In the genomic region with DNA sequence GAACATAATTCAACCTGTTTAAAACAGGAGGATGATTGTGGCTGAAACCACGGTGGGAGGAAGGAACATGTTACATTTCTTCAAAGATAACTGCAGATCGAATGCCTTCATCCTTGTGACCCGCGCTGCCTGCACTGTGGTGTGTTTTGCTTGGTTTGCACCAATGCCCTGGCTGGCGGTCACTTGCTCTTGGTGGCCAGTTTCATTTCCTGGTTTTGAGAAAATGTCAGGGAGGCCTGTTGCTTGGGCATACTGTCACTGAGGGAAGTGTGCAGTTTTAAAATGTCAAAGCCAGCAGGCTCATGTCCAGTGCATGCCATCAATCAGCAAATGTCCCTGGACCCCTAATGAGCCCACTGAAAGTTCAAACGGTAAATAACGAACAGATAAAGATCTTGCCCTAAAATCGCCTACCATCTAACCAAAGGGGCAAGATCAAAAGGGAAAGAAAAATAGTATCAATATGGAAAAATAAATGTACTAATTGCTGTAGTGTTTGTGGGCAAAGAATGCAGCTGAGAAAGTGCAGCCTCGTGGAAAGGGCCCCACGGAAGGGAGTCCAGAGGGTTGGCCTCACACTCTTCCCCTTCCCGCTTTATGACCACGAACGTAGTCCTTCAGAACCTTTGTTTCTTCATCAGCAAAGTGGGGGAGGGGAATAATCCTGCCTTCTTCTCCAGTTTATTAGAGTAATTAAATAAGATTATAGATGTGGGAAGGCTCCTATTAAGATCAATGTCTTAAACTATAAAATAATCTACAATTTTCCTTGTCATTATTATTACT, we compare ENCODE assay signal across 8 cellular contexts. TPM values are rescaled to one million over a fixed set of nuclear protein-coding genes. Genes with fewer than 3 reads are reported as not detected.
A peak's percentile ranks its signal among the peaks of the same experiment; 100 is the strongest.
DNase-seq lines count a peak whose midpoint lies in the region; ATAC-seq and TF ChIP-seq lines count a peak whose summit lies in the region.

No MANE protein-coding gene starts in this region.

- H3K27me3 Mint-ChIP-seq in T-helper 17 cell, result no peaks in the 10 kb centered on the region

- no peak overlapping the region for H3K4me2 ChIP-seq in SK-N-SH

- H3K4me1 Mint-ChIP-seq in T-helper 17 cell, result peaks cover 73% of the 10 kb centered on the region

- POLR2A ChIA-PET in SK-N-SH (lab: Yijun Ruan, JAX), result no interaction called here

- H3K36me3 Mint-ChIP-seq in T-helper 17 cell (ENCODE audit: low read depth), result peaks cover 2% of the 10 kb centered on the region

- H4K20me1 ChIP-seq in SK-N-SH (ENCODE audit: insufficient read depth), result no peaks in the 10 kb centered on the region

- CTCF ChIA-PET in SK-N-SH (lab: Yijun Ruan, JAX), result interaction anchor here (1.1 to 1.5 kb wide), 3 partner anchors 42 to 577 kb away, joined by 4 read pairs; no protein-coding TSS in a partner anchor

- H3K27me3 ChIP-seq in mucosa of rectum (ENCODE audit: control insufficient read depth in 2 of 2, insufficient read depth in 2 of 2, low read length in 2 of 2) (no peaks in the 10 kb centered on the region), SK-N-SH (ENCODE audit: insufficient read depth) (no peaks in the 10 kb centered on the region)

- 83% methylated on average over 13 of the region's 13 CpGs for WGBS in SK-N-SH (ENCODE audit: low lambda C conversion rate)

- H3K36me3 ChIP-seq in mucosa of rectum (ENCODE audit: control insufficient read depth in 2 of 2, insufficient read depth in 2 of 2, low read length in 2 of 2) (no peaks in the 10 kb centered on the region), SK-N-SH (replicated peaks in 1 of 2; ENCODE audit: control insufficient read depth in 1 of 2, insufficient read depth in 2 of 2, low read length in 1 of 2) (peaks cover 0 to 5% of the 10 kb centered on the region in 2 experiments)

- TF ChIP-seq CTCF in SK-N-SH (IDR thresholded peaks at IDR 0.05), result no peak

- H3K4me1 ChIP-seq in mucosa of rectum (ENCODE audit: control insufficient read depth in 2 of 2, insufficient read depth in 2 of 2, low read length in 2 of 2) (peaks cover 8 to 30% of the 10 kb centered on the region in 2 donors), SK-N-SH (ENCODE audit: control insufficient read depth in 1 of 2, insufficient read depth in 2 of 2, low read depth in 1 of 2, low read length in 1 of 2) (peaks cover under 1 to 5% of the 10 kb centered on the region in 2 experiments; a peak in 2 of 4 replicates)

- no peak for DNase-seq in T-helper 17 cell
- DNase-seq in NK-92 treated with Interleukin-12 subunit alpha and Interleukin-12 subunit beta, amount 100 ng/mL, for 24 hours (lab: John Stamatoyannopoulos, UW), result no peak
- no peak for DNase-seq in NCI-H2171 treated with DMSO at 0.1 percent for 48 hours (lab: John Stamatoyannopoulos, UW)
- DNase-seq in KBM-7, result no peak
- no peak for DNase-seq in SK-N-SH

- H3K9ac ChIP-seq in mucosa of rectum (ENCODE audit: low read depth in 1 of 2, low read length in 2 of 2) (no peak overlapping the region), SK-N-SH (no peak overlapping the region)

- H3K27ac ChIP-seq in mucosa of rectum (ENCODE audit: low read depth in 2 of 2, low read length in 2 of 2), result peak overlapping the region; percentile 58 to 65
- H3K27ac ChIP-seq in SK-N-SH (ENCODE audit: low read depth in 2 of 2, low read length in 1 of 2), result no peak overlapping the region

- TF ChIP-seq RAD21 in SK-N-SH (IDR thresholded peaks at IDR 0.05; ENCODE audit: low read length), result no peak

- in situ Hi-C loops in KBM-7 (cut with MboI; ENCODE audit: low pct_unique_long_range_greater_than_20kb, low sequenced_read_pairs), result no loop called here

- peak overlapping the region; percentile 95 for H3K4me3 Mint-ChIP-seq in T-helper 17 cell

- peaks cover 22% of the 10 kb centered on the region for H3K79me2 ChIP-seq in SK-N-SH (ENCODE audit: insufficient read depth)

- no peak for TF ChIP-seq EP300 in SK-N-SH (IDR thresholded peaks at IDR 0.05; ENCODE audit: borderline replicate concordance in 1 of 2, low read depth in 1 of 2, low read length in 1 of 2)

- ATAC-seq in GM18867 (IDR thresholded peaks at IDR 0.05; ENCODE audit: unreplicated experiment) (peak; percentile 42), HG02938 (IDR thresholded peaks at IDR 0.05; ENCODE audit: unreplicated experiment) (peak; percentile 28), T-helper 17 cell (no peak)

- H3F3A ChIP-seq in SK-N-SH (replicated peaks; ENCODE audit: insufficient read depth), result no peaks in the 10 kb centered on the region

- no peak overlapping the region for H2AFZ ChIP-seq in SK-N-SH (ENCODE audit: low read depth)

- H3K9me3 ChIP-seq in T-helper 17 cell (ENCODE audit: control insufficient read depth, low read length, poor library complexity, severe bottlenecking), result no peaks in the 10 kb centered on the region
- no peaks in the 10 kb centered on the region for H3K9me3 ChIP-seq in mucosa of rectum (ENCODE audit: control insufficient read depth in 2 of 2, low read length in 2 of 2)
- H3K9me3 ChIP-seq in SK-N-SH, result no peaks in the 10 kb centered on the region

- no peaks in the 10 kb centered on the region for H3K9me2 ChIP-seq in SK-N-SH

- H3K4me3 ChIP-seq in mucosa of rectum (ENCODE audit: low read length in 2 of 2), result no peak overlapping the region
- no peak overlapping the region for H3K4me3 ChIP-seq in SK-N-SH (ENCODE audit: low read depth in 2 of 2, low read length in 1 of 2)

- H3K27ac Mint-ChIP-seq in T-helper 17 cell, result peak overlapping the region; percentile 96

TF ChIP-seq in SK-N-SH, 30 proteins besides CTCF, POLR2A, EP300 and RAD21:
- no peak for TF ChIP-seq TAF1 (IDR thresholded peaks at IDR 0.05; ENCODE audit: borderline replicate concordance, low read depth, low read length)
- no peak for TF ChIP-seq JUND (IDR thresholded peaks at IDR 0.05)
- TF ChIP-seq, protein P1, sequence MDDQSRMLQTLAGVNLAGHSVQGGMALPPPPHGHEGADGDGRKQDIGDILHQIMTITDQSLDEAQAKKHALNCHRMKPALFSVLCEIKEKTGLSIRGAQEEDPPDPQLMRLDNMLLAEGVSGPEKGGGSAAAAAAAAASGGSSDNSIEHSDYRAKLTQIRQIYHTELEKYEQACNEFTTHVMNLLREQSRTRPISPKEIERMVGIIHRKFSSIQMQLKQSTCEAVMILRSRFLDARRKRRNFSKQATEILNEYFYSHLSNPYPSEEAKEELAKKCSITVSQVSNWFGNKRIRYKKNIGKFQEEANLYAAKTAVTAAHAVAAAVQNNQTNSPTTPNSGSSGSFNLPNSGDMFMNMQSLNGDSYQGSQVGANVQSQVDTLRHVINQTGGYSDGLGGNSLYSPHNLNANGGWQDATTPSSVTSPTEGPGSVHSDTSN (IDR thresholded peaks at IDR 0.05), result no peak
- no peak for TF ChIP-seq POLR2AphosphoS5 (IDR thresholded peaks at IDR 0.05; ENCODE audit: low read depth, low read length)
- TF ChIP-seq TEAD4 (IDR thresholded peaks at IDR 0.05; ENCODE audit: borderline replicate concordance, insufficient read depth), result no peak
- TF ChIP-seq FOXJ3 (CRISPR knock-in tag; IDR thresholded peaks at IDR 0.05), result no peak
- no peak for TF ChIP-seq SMC3 (IDR thresholded peaks at IDR 0.05; ENCODE audit: low read depth, low read length)
- TF ChIP-seq NFIC (IDR thresholded peaks at IDR 0.05; ENCODE audit: borderline replicate concordance), result no peak
- no peak for TF ChIP-seq ELF1 (IDR thresholded peaks at IDR 0.05)
- no peak for TF ChIP-seq FOXM1 (IDR thresholded peaks at IDR 0.05; ENCODE audit: low read depth)
- TF ChIP-seq SIN3A (IDR thresholded peaks at IDR 0.05; ENCODE audit: borderline replicate concordance, low read depth, low read length), result no peak
- TF ChIP-seq RXRA (IDR thresholded peaks at IDR 0.05; ENCODE audit: borderline replicate concordance, low read depth), result no peak
- TF ChIP-seq NRF1 (IDR thresholded peaks at IDR 0.05; ENCODE audit: low read depth, low read length), result no peak

RNA-seq across cellular contexts. Expression of a gene that starts 40.8 kb away (rescaled TPM):
- total RNA-seq in T-helper 17 cell, result 100 to 1,000 TPM; 113 to 117 TPM
- polyA plus RNA-seq in SK-N-SH (2012; rRNA removed), result 14.7 and 16.7 TPM in 2 replicates
- 6.6 and 9.8 TPM in 2 replicates for polyA plus RNA-seq in SK-N-SH (2012; cell fraction: cytosol; rRNA removed)
- polyA plus RNA-seq in SK-N-SH (2012; cell fraction: nucleus; rRNA removed), result 10.6 and 13.2 TPM in 2 replicates

Comparison
In these comparisons a context has a peak if more than half of its experiments do, and no peak if none do; other contexts are left out.
1. H3K27ac ChIP-seq: peak in mucosa of rectum (2 of 2); none in SK-N-SH (0 of 2).